ENCODE assay signal across 9 cellular contexts in genomic region chr7:22109761-22110160, GRCh38.
A peak's percentile ranks its signal among the peaks of the same experiment; 100 is the strongest.
DNase-seq lines count a peak whose midpoint lies in the region; ATAC-seq and TF ChIP-seq lines count a peak whose summit lies in the region.
"Had no signal": no experiment of that assay in that cellular context is flagged by ENCODE, and none has a peak within 500 bp of the region (broad histone marks: within the 10 kb centered on the region; RNA-seq: fewer than 3 reads in every experiment).

No MANE protein-coding gene starts in this region.

- H3K36me3 Mint-ChIP-seq in nephron progenitor cell (ENCODE audit: low read depth) (no peaks in the 10 kb centered on the region), T-helper 17 cell (ENCODE audit: low read depth) (no peaks in the 10 kb centered on the region)
- H3K36me3 Mint-ChIP-seq: memory B cell had no signal

- no peaks in the 10 kb centered on the region for H3K27me3 ChIP-seq in colonic mucosa

- H3K4me3 Mint-ChIP-seq in nephron progenitor cell (no peak overlapping the region), T-helper 17 cell (no peak overlapping the region)
- H3K4me3 Mint-ChIP-seq: memory B cell had no signal

- no peaks in the 10 kb centered on the region for H3K9me3 Mint-ChIP-seq in nephron progenitor cell
- H3K9me3 Mint-ChIP-seq: memory B cell had no signal

- H3K27ac ChIP-seq in colonic mucosa = no peak overlapping the region

- no peak overlapping the region for H3K9ac ChIP-seq in colonic mucosa (ENCODE audit: low read depth in 2 of 2, low read length in 2 of 2)

- H3K4me1 Mint-ChIP-seq in nephron progenitor cell = peaks cover 9% of the 10 kb centered on the region
- peaks cover 7% of the 10 kb centered on the region for H3K4me1 Mint-ChIP-seq in T-helper 17 cell
- H3K4me1 Mint-ChIP-seq: memory B cell had no signal

- intact Hi-C loops in colonic mucosa (cut with DNase I) = loop anchor here (2.0 kb wide), 1 partner anchor 379 kb away; no protein-coding TSS in a partner anchor

- peaks cover 25% of the 10 kb centered on the region for H3K27me3 Mint-ChIP-seq in nephron progenitor cell (ENCODE audit: low read depth, poor library complexity)
- peaks cover 33% of the 10 kb centered on the region for H3K27me3 Mint-ChIP-seq in T-helper 17 cell

- no peaks in the 10 kb centered on the region for H3K36me3 ChIP-seq in colonic mucosa

- TF ChIP-seq CTCF in NB4 (IDR thresholded peaks at IDR 0.05; ENCODE audit: low read depth, low read length) = peak; percentile 49
- TF ChIP-seq CTCF in colonic mucosa (IDR thresholded peaks at IDR 0.05) = no peak
- no peak for TF ChIP-seq CTCF in nephron progenitor cell (IDR thresholded peaks at IDR 0.05)

- H3K9me3 ChIP-seq in colonic mucosa (no peaks in the 10 kb centered on the region), T-helper 17 cell (ENCODE audit: control insufficient read depth, low read length, poor library complexity, severe bottlenecking) (no peaks in the 10 kb centered on the region)

- H3K27ac Mint-ChIP-seq in nephron progenitor cell (no peak overlapping the region), T-helper 17 cell (no peak overlapping the region)
- H3K27ac Mint-ChIP-seq: memory B cell had no signal

- ATAC-seq in HG02970 (IDR thresholded peaks at IDR 0.05; ENCODE audit: low FRiP score, unreplicated experiment) = no peak
- no peak for ATAC-seq in T-helper 17 cell

- H3K4me1 ChIP-seq in colonic mucosa = no peaks in the 10 kb centered on the region

- TF ChIP-seq POLR2A in NB4 (IDR thresholded peaks at IDR 0.05; ENCODE audit: extremely low read depth, insufficient read length) = no peak

- H3K4me3 ChIP-seq in NB4 (ENCODE audit: low read depth, low read length) (no peak overlapping the region), colonic mucosa (no peak overlapping the region)

- DNase-seq in NCI-H1092 (lab: John Stamatoyannopoulos, UW) (peak; percentile 9), NCI-H1092 treated with DMSO at 0.1 percent for 48 hours (lab: John Stamatoyannopoulos, UW) (no peak), NB4 (ENCODE audit: low read depth) (peak; percentile 52), colonic mucosa (peak; percentile 44), nephron progenitor cell (peak; percentile 48), RKO (ENCODE audit: low spot score) (no peak), T-helper 17 cell (no peak)

Comparison
In these comparisons a context has a peak if more than half of its experiments do, and no peak if none do; other contexts are left out.
1. DNase-seq: peak in NCI-H1092 (single experiment), NB4 (single experiment), colonic mucosa (single experiment) and nephron progenitor cell (single experiment); none in NCI-H1092 treated with DMSO at 0.1 percent for 48 hours (single experiment), RKO (single experiment) and T-helper 17 cell (0 of 3).